Comparison of ENCODE assay signal across 1 cellular context in the genomic region with DNA sequence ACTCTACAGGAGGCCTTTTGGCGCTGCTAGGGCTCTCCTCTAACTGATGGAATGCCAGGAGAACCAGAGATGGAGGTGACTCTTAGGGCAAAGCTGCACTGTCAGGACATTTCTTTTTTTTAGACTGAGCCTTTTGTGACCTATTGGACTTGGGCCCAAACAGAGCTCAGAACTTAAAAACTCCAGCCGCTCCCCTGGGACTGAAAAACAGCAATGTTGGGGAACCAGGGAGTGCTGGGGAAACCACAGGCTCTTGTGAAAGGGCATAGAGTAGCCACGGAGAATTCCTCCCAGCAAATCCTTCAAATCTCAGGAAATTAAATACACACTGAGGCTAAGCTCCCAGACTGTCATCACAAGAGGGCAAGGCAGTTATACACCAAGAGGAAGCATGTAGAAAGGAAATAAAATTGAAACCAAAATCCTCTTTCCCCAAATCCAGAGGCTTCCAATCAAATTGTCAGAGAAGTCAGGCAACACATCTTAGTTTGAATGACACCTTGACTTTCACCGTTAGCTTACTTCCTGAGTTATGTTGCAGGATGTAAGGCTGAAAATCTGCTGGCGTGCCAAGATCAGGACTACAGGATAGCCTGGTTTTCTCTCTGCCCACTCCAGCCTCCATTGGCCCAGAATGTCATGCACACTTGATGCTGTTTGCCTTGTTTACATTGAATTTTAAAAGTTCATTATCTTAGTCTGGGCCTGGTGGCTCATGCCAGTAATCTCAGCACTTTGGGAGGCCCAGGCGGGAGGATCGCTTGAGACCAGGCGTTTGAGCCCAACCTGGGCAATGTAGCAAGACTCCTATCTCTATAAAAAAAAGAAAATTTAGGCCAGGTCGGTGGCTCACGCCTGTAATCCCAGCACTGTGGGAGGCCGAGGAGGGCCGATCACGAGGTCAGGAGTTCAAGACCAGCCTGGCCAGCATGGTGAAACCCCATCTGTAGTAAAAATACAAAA.
A peak's percentile ranks its signal among the peaks of the same experiment; 100 is the strongest.
TF ChIP-seq lines count a peak whose summit lies in the region.

No MANE protein-coding gene starts in this region.

TF ChIP-seq in HepG2, 621 proteins besides CTCF, POLR2A, EP300 and RAD21:
- TF ChIP-seq, protein P1, sequence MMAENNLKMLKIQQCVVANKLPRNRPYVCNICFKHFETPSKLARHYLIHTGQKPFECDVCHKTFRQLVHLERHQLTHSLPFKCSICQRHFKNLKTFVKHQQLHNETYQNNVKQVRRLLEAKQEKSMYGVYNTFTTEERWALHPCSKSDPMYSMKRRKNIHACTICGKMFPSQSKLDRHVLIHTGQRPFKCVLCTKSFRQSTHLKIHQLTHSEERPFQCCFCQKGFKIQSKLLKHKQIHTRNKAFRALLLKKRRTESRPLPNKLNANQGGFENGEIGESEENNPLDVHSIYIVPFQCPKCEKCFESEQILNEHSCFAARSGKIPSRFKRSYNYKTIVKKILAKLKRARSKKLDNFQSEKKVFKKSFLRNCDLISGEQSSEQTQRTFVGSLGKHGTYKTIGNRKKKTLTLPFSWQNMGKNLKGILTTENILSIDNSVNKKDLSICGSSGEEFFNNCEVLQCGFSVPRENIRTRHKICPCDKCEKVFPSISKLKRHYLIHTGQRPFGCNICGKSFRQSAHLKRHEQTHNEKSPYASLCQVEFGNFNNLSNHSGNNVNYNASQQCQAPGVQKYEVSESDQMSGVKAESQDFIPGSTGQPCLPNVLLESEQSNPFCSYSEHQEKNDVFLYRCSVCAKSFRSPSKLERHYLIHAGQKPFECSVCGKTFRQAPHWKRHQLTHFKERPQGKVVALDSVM (CRISPR knock-in tag; IDR thresholded peaks at IDR 0.05), result peak; percentile 77
- TF ChIP-seq ZNF343 (CRISPR knock-in tag; IDR thresholded peaks at IDR 0.05) (no peak), KMT2A (CRISPR knock-in tag; IDR thresholded peaks at IDR 0.05) (no peak), ZMYM3 (CRISPR knock-in tag; IDR thresholded peaks at IDR 0.05) (0 out of 2 replicates have a peak, but pooled peaks have one; percentile 23), HNF4A (CRISPR knock-in tag; IDR thresholded peaks at IDR 0.05) (0 out of 2 replicates have a peak, but pooled peaks have one; percentile 4), ZNF121 (CRISPR knock-in tag; IDR thresholded peaks at IDR 0.05) (peak; percentile 79), ARID3A (IDR thresholded peaks at IDR 0.05; ENCODE audit: low read depth, low read length) (no peak)
